Comparison of ENCODE assay signal across 18 cellular contexts in genomic region chr9:121225240-121225639, GRCh38.
"Had no signal": no experiment of that assay in that cellular context is flagged by ENCODE, and none has a peak within 500 bp of the region (broad histone marks: within the 10 kb centered on the region; RNA-seq: fewer than 3 reads in every experiment).

No MANE protein-coding gene starts in this region.

- H3K4me3 ChIP-seq: body of pancreas, left ventricle myocardium inferior, right atrium auricular region, tibial artery had no signal

- H3K9me3 ChIP-seq: body of pancreas, left ventricle myocardium inferior, right atrium auricular region, tibial artery had no signal

- H3K36me3 ChIP-seq: left ventricle myocardium inferior, right atrium auricular region, tibial artery had no signal

- FAIRE-seq: urothelium cell line had no signal

- DNase-seq: activated CD4-positive, alpha-beta T cell treated with anti-CD3 and anti-CD28 coated beads for 48 hours; activated CD4-positive, CD25-positive, alpha-beta regulatory T cell; activated CD8-positive, alpha-beta T cell treated with anti-CD3 and anti-CD28 coated beads for 36 hours; activated naive CD4-positive, alpha-beta T cell treated with Interleukin-2 at 50 U/mL for 16 hours; activated naive CD8-positive, alpha-beta T cell treated with anti-CD3 and anti-CD28 coated beads, Interleukin-2, amount 10 ng/mL, durations not matched to agents 7 days and 5 days; activated T-cell treated with anti-CD3 and anti-CD28 coated beads, Interleukin-2, amount 50 U/mL, for 1 hour; body of pancreas; caudate nucleus; effector memory CD8-positive, alpha-beta T cell; immature natural killer cell; kidney glomerular epithelial cell; left ventricle myocardium inferior; stimulated activated CD4-positive, alpha-beta T cell treated with anti-CD3 and anti-CD28 coated beads, Interleukin-2, amount 100 ng/mL, for 24 hours; stimulated activated naive CD8-positive, alpha-beta T cell treated with anti-CD3 and anti-CD28 coated beads, Interleukin-15, Interleukin-2, amounts not matched to agents 100 U/mL and 50 U/mL, for 24 hours; substantia nigra; tibial artery had no signal

- H3K27me3 ChIP-seq: body of pancreas, right atrium auricular region, tibial artery had no signal

- H3K4me1 ChIP-seq: left ventricle myocardium inferior, right atrium auricular region had no signal

- H3K27ac ChIP-seq: body of pancreas, left ventricle myocardium inferior, right atrium auricular region, tibial artery had no signal

- ATAC-seq: activated CD8-positive, alpha-beta T cell treated with anti-CD3 and anti-CD28 coated beads for 36 hours; body of pancreas; effector memory CD8-positive, alpha-beta T cell; stimulated activated naive CD8-positive, alpha-beta T cell treated with anti-CD3 and anti-CD28 coated beads, Interleukin-15, Interleukin-2, amounts not matched to agents 100 U/mL and 50 U/mL, for 24 hours had no signal
